In the genomic region with DNA sequence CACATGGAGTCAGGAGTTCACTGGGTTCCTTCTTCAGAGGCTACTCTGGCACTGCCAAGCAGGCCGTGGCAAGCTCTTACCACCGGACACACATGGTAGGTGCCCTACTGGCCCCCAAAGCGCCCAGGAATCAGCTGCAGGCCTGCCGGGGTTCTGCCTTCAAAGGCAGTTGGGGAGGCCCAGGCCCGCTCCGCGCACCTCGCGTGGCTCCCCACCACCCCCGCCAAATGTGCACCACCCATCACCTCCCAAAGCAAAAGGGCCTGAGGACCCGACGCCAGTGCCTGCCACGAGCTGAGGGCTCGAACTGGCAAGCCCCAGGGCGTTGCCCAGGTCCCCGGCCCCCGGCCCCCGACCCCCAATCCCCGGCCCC, we compare ENCODE assay signal across 8 cellular contexts. TPM values are rescaled to one million over a fixed set of nuclear protein-coding genes. Genes with fewer than 3 reads are reported as not detected.
DNase-seq lines count a peak whose midpoint lies in the region; ATAC-seq, FAIRE-seq and TF ChIP-seq lines count a peak whose summit lies in the region.

No MANE protein-coding gene starts in this region.

- no peak overlapping the region for H3K27ac ChIP-seq in astrocyte (ENCODE audit: low read depth, low read length)
- H3K27ac ChIP-seq in left lung, result no peak overlapping the region

- peak overlapping the region; percentile 84 for H3K4me2 ChIP-seq in astrocyte (ENCODE audit: low read length)

- H3K4me1 Mint-ChIP-seq in astrocyte (ENCODE audit: low read depth, unreplicated experiment), result peaks cover 3% of the 10 kb centered on the region
- H3K4me1 Mint-ChIP-seq in stimulated activated naive B cell treated with anti-CD40 and anti-IgM and Interleukin-4, amounts not matched to agents 10 μg/mL and 1 μg/mL and 100 μg/mL, for 72 hours, result peaks cover 9 to 14% of the 10 kb centered on the region in 2 donors

- H3K9ac ChIP-seq in astrocyte (ENCODE audit: low read length), result no peak overlapping the region

- peak overlapping the region; percentile 45 for H2AFZ ChIP-seq in astrocyte (ENCODE audit: low read depth, low read length)

- intact Hi-C loops in left lung (cut with DNase I) (no loop called here), posterior vena cava (cut with DNase I) (no loop called here)

- H3K4me1 ChIP-seq in astrocyte (ENCODE audit: insufficient read depth, low read length) (no peaks in the 10 kb centered on the region), left lung (peaks cover 13 to 24% of the 10 kb centered on the region in 2 donors)

- TF ChIP-seq CTCF in astrocyte (IDR thresholded peaks at IDR 0.05; ENCODE audit: insufficient read depth, low read depth, low read length) (no peak), left lung (IDR thresholded peaks at IDR 0.05) (no peak)

- H3K36me3 ChIP-seq in astrocyte (ENCODE audit: insufficient read depth, low read length) (no peaks in the 10 kb centered on the region), left lung (no peaks in the 10 kb centered on the region)

- H3K27ac Mint-ChIP-seq in astrocyte (ENCODE audit: unreplicated experiment), result no peak overlapping the region
- no peak overlapping the region for H3K27ac Mint-ChIP-seq in stimulated activated naive B cell treated with anti-CD40 and anti-IgM and Interleukin-4, amounts not matched to agents 10 μg/mL and 1 μg/mL and 100 μg/mL, for 72 hours

- H3K79me2 ChIP-seq in astrocyte (ENCODE audit: insufficient read depth, low read length), result peaks cover 7% of the 10 kb centered on the region

- no peaks in the 10 kb centered on the region for H4K20me1 ChIP-seq in astrocyte (ENCODE audit: insufficient read depth, low read length)

- peak; percentile 8 to 20 for ATAC-seq in activated CD4-positive, CD25-positive, alpha-beta regulatory T cell treated with anti-CD3 and anti-CD28 coated beads, Interleukin-2, amount 50 U/mL, for 24 hours
- ATAC-seq in left lung (peak; percentile 22), HG02642 (IDR thresholded peaks at IDR 0.05; ENCODE audit: poor library complexity, unreplicated experiment) (no peak)
- ATAC-seq in stimulated activated naive B cell treated with anti-CD40 and anti-IgM and Interleukin-4, amounts not matched to agents 10 μg/mL and 1 μg/mL and 100 μg/mL, for 72 hours (replicated peaks), result peak in 1 of 2 donors; percentile 10

- H3K9me3 ChIP-seq in astrocyte (ENCODE audit: insufficient read depth, low read depth, low read length), result no peaks in the 10 kb centered on the region
- no peaks in the 10 kb centered on the region for H3K9me3 ChIP-seq in left lung

- no peaks in the 10 kb centered on the region for H3K36me3 Mint-ChIP-seq in astrocyte (ENCODE audit: low read depth, unreplicated experiment)
- H3K36me3 Mint-ChIP-seq in stimulated activated naive B cell treated with anti-CD40 and anti-IgM and Interleukin-4, amounts not matched to agents 10 μg/mL and 1 μg/mL and 100 μg/mL, for 72 hours, result no peaks in the 10 kb centered on the region

- FAIRE-seq in astrocyte (lab: Jason Lieb, UNC), result no peak

- peaks cover 2% of the 10 kb centered on the region for H3K9me3 Mint-ChIP-seq in astrocyte (ENCODE audit: unreplicated experiment)
- H3K9me3 Mint-ChIP-seq in stimulated activated naive B cell treated with anti-CD40 and anti-IgM and Interleukin-4, amounts not matched to agents 10 μg/mL and 1 μg/mL and 100 μg/mL, for 72 hours, result no peaks in the 10 kb centered on the region

- no peaks in the 10 kb centered on the region for H3K27me3 ChIP-seq in astrocyte (ENCODE audit: insufficient read depth, low read length)
- no peaks in the 10 kb centered on the region for H3K27me3 ChIP-seq in left lung

- H3K4me3 ChIP-seq in astrocyte (ENCODE audit: insufficient read depth, low read depth, low read length) (no peak overlapping the region), left lung (peak overlapping the region; percentile 79 to 86)

- H3K4me3 Mint-ChIP-seq in astrocyte (ENCODE audit: unreplicated experiment), result peak overlapping the region; percentile 78
- peak overlapping the region; percentile 83 to 89 for H3K4me3 Mint-ChIP-seq in stimulated activated naive B cell treated with anti-CD40 and anti-IgM and Interleukin-4, amounts not matched to agents 10 μg/mL and 1 μg/mL and 100 μg/mL, for 72 hours

- H3K27me3 Mint-ChIP-seq in astrocyte (ENCODE audit: low read depth, unreplicated experiment), result peaks cover 5% of the 10 kb centered on the region
- peaks cover 0 to 7% of the 10 kb centered on the region in 2 donors for H3K27me3 Mint-ChIP-seq in stimulated activated naive B cell treated with anti-CD40 and anti-IgM and Interleukin-4, amounts not matched to agents 10 μg/mL and 1 μg/mL and 100 μg/mL, for 72 hours

- no peak for DNase-seq in activated CD4-positive, CD25-positive, alpha-beta regulatory T cell (lab: John Stamatoyannopoulos, UW)
- DNase-seq in astrocyte (ENCODE audit: low read depth), result no peak
- no peak for DNase-seq in left lung
- DNase-seq in stimulated activated naive B cell treated with anti-CD40 and anti-IgM and Interleukin-4, amounts not matched to agents 10 μg/mL and 1 μg/mL and 100 μg/mL, for 72 hours, result no peak
- DNase-seq in RKO (ENCODE audit: low spot score), result no peak
- DNase-seq in posterior vena cava (ENCODE audit: low spot score), result no peak

RNA-seq across cellular contexts. Expression of a gene that starts 0.7 kb away (rescaled TPM):
- total RNA-seq in astrocyte (13.0 and 13.7 TPM in 2 replicates), left lung (10 to 100 TPM; 15.3 to 15.5 TPM), posterior vena cava (10 to 100 TPM; 18.7 to 23.1 TPM)
